8 cellular contexts compared by ENCODE assay signal in genomic region chr12:92538970-92539749, GRCh38.
DNase-seq lines count a peak whose midpoint lies in the region; ATAC-seq and TF ChIP-seq lines count a peak whose summit lies in the region.

No MANE protein-coding gene starts in this region.

- H3K27ac ChIP-seq in GM23338 (ENCODE audit: low read depth), result no peak overlapping the region

- TF ChIP-seq CTCF in epithelial cell of proximal tubule (conservative IDR thresholded peaks at IDR 0.05; ENCODE audit: low read depth, low read length), result no peak
- TF ChIP-seq CTCF in GM23338 (conservative IDR thresholded peaks at IDR 0.05; ENCODE audit: low read depth in 2 of 2), result no peak
- no peak for TF ChIP-seq CTCF in nephron progenitor cell (IDR thresholded peaks at IDR 0.05)

- no peak overlapping the region for H2AFZ ChIP-seq in GM23338

- H3K79me2 ChIP-seq in GM23338 (replicated peaks; ENCODE audit: insufficient read depth), result no peaks in the 10 kb centered on the region

- H3K27me3 Mint-ChIP-seq in GM23338 (ENCODE audit: insufficient read depth, low read depth, poor library complexity) (no peaks in the 10 kb centered on the region), nephron progenitor cell (ENCODE audit: low read depth, poor library complexity) (peaks cover 4% of the 10 kb centered on the region)

- H3K27ac Mint-ChIP-seq in GM23338 (no peak overlapping the region), nephron progenitor cell (no peak overlapping the region)

- H3K4me2 ChIP-seq in GM23338, result no peak overlapping the region

- H3K27me3 ChIP-seq in GM23338 (ENCODE audit: insufficient read depth), result no peaks in the 10 kb centered on the region

- no peaks in the 10 kb centered on the region for H3K9me3 Mint-ChIP-seq in GM23338
- no peaks in the 10 kb centered on the region for H3K9me3 Mint-ChIP-seq in nephron progenitor cell

- no peaks in the 10 kb centered on the region; the same call in 1 of the 2 replicates for H3K4me1 ChIP-seq in GM23338 (ENCODE audit: insufficient read depth)

- H3K36me3 ChIP-seq in GM23338 (ENCODE audit: insufficient read depth), result no peaks in the 10 kb centered on the region

- intact Hi-C loops in sciatic nerve (cut with DNase I), result no loop called here

- no peaks in the 10 kb centered on the region for H3F3A ChIP-seq in GM23338 (replicated peaks; ENCODE audit: low read depth)

- no peaks in the 10 kb centered on the region; the same call in 1 of the 2 replicates for H4K20me1 ChIP-seq in GM23338 (replicated peaks; ENCODE audit: insufficient read depth)

- no peak overlapping the region for H3K4me3 ChIP-seq in epithelial cell of proximal tubule (ENCODE audit: low read depth, low read length)
- H3K4me3 ChIP-seq in GM23338, result no peak overlapping the region

- H3K36me3 Mint-ChIP-seq in GM23338 (ENCODE audit: low read depth) (no peaks in the 10 kb centered on the region), nephron progenitor cell (ENCODE audit: low read depth) (no peaks in the 10 kb centered on the region)

- peak; percentile 65 to 67 for ATAC-seq in activated CD4-positive, CD25-positive, alpha-beta regulatory T cell treated with anti-CD3 and anti-CD28 coated beads, Interleukin-2, amount 50 U/mL, for 24 hours
- ATAC-seq in HG02840 (IDR thresholded peaks at IDR 0.05; ENCODE audit: low FRiP score, unreplicated experiment) (peak; percentile 50), sciatic nerve (peak; percentile 59), GM23338 (no peak)

- H3K4me3 Mint-ChIP-seq in GM23338 (no peak overlapping the region), nephron progenitor cell (no peak overlapping the region)

- H3K4me1 Mint-ChIP-seq in GM23338, result peaks cover 18% of the 10 kb centered on the region; the same call in 2 of the 3 replicates
- H3K4me1 Mint-ChIP-seq in nephron progenitor cell, result peaks cover 44% of the 10 kb centered on the region

- no peak for DNase-seq in activated CD4-positive, CD25-positive, alpha-beta regulatory T cell treated with anti-CD3 and anti-CD28 coated beads, Interleukin-2, amount 50 U/mL, for 72 hours
- DNase-seq in RKO (ENCODE audit: low spot score), result peak; percentile 11
- peak; percentile 91 for DNase-seq in epithelial cell of proximal tubule (ENCODE audit: low read depth)
- DNase-seq in sciatic nerve (ENCODE audit: low spot score), result no peak
- DNase-seq in GM23338 (ENCODE audit: low spot score), result no peak
- DNase-seq in nephron progenitor cell, result no peak

- H3K9me2 ChIP-seq in GM23338 (ENCODE audit: insufficient read depth), result peaks cover 5% of the 10 kb centered on the region; the same call in 1 of the 2 replicates

TF ChIP-seq in GM23338, 12 proteins besides CTCF, POLR2A, EP300 and RAD21:
- TF ChIP-seq, protein P1, sequence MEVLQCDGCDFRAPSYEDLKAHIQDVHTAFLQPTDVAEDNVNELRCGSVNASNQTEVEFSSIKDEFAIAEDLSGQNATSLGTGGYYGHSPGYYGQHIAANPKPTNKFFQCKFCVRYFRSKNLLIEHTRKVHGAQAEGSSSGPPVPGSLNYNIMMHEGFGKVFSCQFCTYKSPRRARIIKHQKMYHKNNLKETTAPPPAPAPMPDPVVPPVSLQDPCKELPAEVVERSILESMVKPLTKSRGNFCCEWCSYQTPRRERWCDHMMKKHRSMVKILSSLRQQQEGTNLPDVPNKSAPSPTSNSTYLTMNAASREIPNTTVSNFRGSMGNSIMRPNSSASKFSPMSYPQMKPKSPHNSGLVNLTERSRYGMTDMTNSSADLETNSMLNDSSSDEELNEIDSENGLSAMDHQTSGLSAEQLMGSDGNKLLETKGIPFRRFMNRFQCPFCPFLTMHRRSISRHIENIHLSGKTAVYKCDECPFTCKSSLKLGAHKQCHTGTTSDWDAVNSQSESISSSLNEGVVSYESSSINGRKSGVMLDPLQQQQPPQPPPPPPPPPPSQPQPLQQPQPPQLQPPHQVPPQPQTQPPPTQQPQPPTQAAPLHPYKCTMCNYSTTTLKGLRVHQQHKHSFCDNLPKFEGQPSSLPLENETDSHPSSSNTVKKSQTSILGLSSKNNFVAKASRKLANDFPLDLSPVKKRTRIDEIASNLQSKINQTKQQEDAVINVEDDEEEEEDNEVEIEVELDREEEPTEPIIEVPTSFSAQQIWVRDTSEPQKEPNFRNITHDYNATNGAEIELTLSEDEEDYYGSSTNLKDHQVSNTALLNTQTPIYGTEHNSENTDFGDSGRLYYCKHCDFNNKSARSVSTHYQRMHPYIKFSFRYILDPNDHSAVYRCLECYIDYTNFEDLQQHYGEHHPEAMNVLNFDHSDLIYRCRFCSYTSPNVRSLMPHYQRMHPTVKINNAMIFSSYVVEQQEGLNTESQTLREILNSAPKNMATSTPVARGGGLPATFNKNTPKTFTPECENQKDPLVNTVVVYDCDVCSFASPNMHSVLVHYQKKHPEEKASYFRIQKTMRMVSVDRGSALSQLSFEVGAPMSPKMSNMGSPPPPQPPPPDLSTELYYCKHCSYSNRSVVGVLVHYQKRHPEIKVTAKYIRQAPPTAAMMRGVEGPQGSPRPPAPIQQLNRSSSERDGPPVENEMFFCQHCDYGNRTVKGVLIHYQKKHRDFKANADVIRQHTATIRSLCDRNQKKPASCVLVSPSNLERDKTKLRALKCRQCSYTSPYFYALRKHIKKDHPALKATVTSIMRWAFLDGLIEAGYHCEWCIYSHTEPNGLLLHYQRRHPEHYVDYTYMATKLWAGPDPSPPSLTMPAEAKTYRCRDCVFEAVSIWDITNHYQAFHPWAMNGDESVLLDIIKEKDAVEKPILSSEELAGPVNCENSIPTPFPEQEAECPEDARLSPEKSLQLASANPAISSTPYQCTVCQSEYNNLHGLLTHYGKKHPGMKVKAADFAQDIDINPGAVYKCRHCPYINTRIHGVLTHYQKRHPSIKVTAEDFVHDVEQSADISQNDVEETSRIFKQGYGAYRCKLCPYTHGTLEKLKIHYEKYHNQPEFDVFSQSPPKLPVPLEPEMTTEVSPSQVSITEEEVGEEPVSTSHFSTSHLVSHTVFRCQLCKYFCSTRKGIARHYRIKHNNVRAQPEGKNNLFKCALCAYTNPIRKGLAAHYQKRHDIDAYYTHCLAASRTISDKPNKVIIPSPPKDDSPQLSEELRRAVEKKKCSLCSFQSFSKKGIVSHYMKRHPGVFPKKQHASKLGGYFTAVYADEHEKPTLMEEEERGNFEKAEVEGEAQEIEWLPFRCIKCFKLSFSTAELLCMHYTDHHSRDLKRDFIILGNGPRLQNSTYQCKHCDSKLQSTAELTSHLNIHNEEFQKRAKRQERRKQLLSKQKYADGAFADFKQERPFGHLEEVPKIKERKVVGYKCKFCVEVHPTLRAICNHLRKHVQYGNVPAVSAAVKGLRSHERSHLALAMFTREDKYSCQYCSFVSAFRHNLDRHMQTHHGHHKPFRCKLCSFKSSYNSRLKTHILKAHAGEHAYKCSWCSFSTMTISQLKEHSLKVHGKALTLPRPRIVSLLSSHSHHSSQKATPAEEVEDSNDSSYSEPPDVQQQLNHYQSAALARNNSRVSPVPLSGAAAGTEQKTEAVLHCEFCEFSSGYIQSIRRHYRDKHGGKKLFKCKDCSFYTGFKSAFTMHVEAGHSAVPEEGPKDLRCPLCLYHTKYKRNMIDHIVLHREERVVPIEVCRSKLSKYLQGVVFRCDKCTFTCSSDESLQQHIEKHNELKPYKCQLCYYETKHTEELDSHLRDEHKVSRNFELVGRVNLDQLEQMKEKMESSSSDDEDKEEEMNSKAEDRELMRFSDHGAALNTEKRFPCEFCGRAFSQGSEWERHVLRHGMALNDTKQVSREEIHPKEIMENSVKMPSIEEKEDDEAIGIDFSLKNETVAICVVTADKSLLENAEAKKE (CRISPR knock-in tag; IDR thresholded peaks at IDR 0.05), result no peak
- TF ChIP-seq STAT1 (IDR thresholded peaks at IDR 0.05; ENCODE audit: unreplicated experiment) (no peak), JUNB (IDR thresholded peaks at IDR 0.05; ENCODE audit: unreplicated experiment) (no peak), ZNF114 (CRISPR knock-in tag; IDR thresholded peaks at IDR 0.05) (no peak)

Comparison
In these comparisons a context has a peak if more than half of its experiments do, and no peak if none do; other contexts are left out.
1. DNase-seq: peak in RKO (single experiment) and epithelial cell of proximal tubule (single experiment); none in activated CD4-positive, CD25-positive, alpha-beta regulatory T cell treated with anti-CD3 and anti-CD28 coated beads, Interleukin-2, amount 50 U/mL, for 72 hours (single experiment), sciatic nerve (single experiment), GM23338 (single experiment) and nephron progenitor cell (single experiment).